In genomic region chr14:104285483-104285790, GRCh38 we compare ENCODE assay signal across 30 cellular contexts.
"Had no signal": no experiment of that assay in that cellular context is flagged by ENCODE, and none has a peak within 500 bp of the region (broad histone marks: within the 10 kb centered on the region; RNA-seq: fewer than 3 reads in every experiment).

No MANE protein-coding gene starts in this region.

- DNase-seq: activated B cell treated with CpG ODN at 0.5 μM for 24 hours; activated CD4-positive, alpha-beta T cell treated with anti-CD3 and anti-CD28 coated beads for 1 hour; activated CD4-positive, alpha-beta T cell treated with anti-CD3 and anti-CD28 coated beads, Interleukin-2, amount 10 ng/mL, durations not matched to agents 24 days and 14 days; activated CD4-positive, alpha-beta T cell treated with anti-CD3 and anti-CD28 coated beads, Interleukin-2, amount 50 U/mL, for 48 hours; activated gamma-delta T cell; activated naive CD4-positive, alpha-beta T cell treated with anti-CD3 and anti-CD28 coated beads for 36 hours; activated T-cell treated with anti-CD3 and anti-CD28 coated beads for 4 hours; activated T-cell treated with anti-CD3 and anti-CD28 coated beads, Interleukin-2, amount 50 U/mL, for 48 hours; amygdala; brain microvascular endothelial cell; cerebellar nuclear complex; MG63; MV-4-11; NCI-H1092 treated with DMSO at 0.1 percent for 48 hours; NCI-H1417 treated with DMSO at 0.1 percent for 48 hours; NCI-H1694; NCI-H2029 treated with DMSO at 0.1 percent for 48 hours; NCI-H510A treated with DMSO at 0.1 percent for 48 hours; NCI-H69; NK-92 treated with Interleukin-12 subunit alpha and Interleukin-12 subunit beta, amount 100 ng/mL, for 24 hours; OCI-M1; RPMI8226; SHP77; T-cell; T1000 had no signal

- H3K27ac ChIP-seq: brain microvascular endothelial cell, cardiac muscle cell, SJSA1 had no signal

- ATAC-seq: activated T-helper 17 cell treated with anti-CD3 and anti-CD28 coated beads, Interleukin-2, amount 50 U/mL, for 72 hours; Panc1; T-cell had no signal

- H3K4me1 ChIP-seq: SJSA1 had no signal

- H3K27me3 ChIP-seq: brain microvascular endothelial cell, cardiac muscle cell, MG63, SJSA1 had no signal

- H3K36me3 ChIP-seq: brain microvascular endothelial cell, cardiac muscle cell, MG63, SJSA1 had no signal

- H3K36me3 Mint-ChIP-seq: activated naive CD8-positive, alpha-beta T cell; T-cell had no signal

- H3K4me3 ChIP-seq: cardiac muscle cell, MG63, SJSA1 had no signal

- H3K4me1 Mint-ChIP-seq: activated B cell treated with CpG ODN at 0.5 μM for 24 hours; activated CD4-positive, alpha-beta T cell treated with anti-CD3 and anti-CD28 coated beads, Interleukin-2, amount 10 ng/mL, durations not matched to agents 24 days and 14 days; activated T-helper 17 cell treated with anti-CD3 and anti-CD28 coated beads, Interleukin-2, amount 50 U/mL, for 72 hours; T-cell had no signal

- H3K4me3 Mint-ChIP-seq: activated B cell treated with CpG ODN at 0.5 μM for 24 hours; activated CD4-positive, alpha-beta T cell treated with anti-CD3 and anti-CD28 coated beads, Interleukin-2, amount 10 ng/mL, durations not matched to agents 24 days and 14 days; activated naive CD4-positive, alpha-beta T cell treated with anti-CD3 and anti-CD28 coated beads for 36 hours; activated naive CD8-positive, alpha-beta T cell; activated T-helper 17 cell treated with anti-CD3 and anti-CD28 coated beads, Interleukin-2, amount 50 U/mL, for 72 hours; T-cell had no signal

- H3K9me3 ChIP-seq: MG63, SJSA1 had no signal

- H3K9me3 Mint-ChIP-seq: activated T-helper 17 cell treated with anti-CD3 and anti-CD28 coated beads, Interleukin-2, amount 50 U/mL, for 72 hours had no signal

- H3K27ac Mint-ChIP-seq: activated B cell treated with CpG ODN at 0.5 μM for 24 hours; activated CD4-positive, alpha-beta T cell treated with anti-CD3 and anti-CD28 coated beads, Interleukin-2, amount 10 ng/mL, durations not matched to agents 24 days and 14 days; activated naive CD4-positive, alpha-beta T cell treated with anti-CD3 and anti-CD28 coated beads for 36 hours; activated naive CD8-positive, alpha-beta T cell; activated T-helper 17 cell treated with anti-CD3 and anti-CD28 coated beads, Interleukin-2, amount 50 U/mL, for 72 hours; T-cell had no signal

- H3K27me3 Mint-ChIP-seq: activated B cell treated with CpG ODN at 0.5 μM for 24 hours; activated CD4-positive, alpha-beta T cell treated with anti-CD3 and anti-CD28 coated beads, Interleukin-2, amount 10 ng/mL, durations not matched to agents 24 days and 14 days; activated naive CD8-positive, alpha-beta T cell; activated T-helper 17 cell treated with anti-CD3 and anti-CD28 coated beads, Interleukin-2, amount 50 U/mL, for 72 hours; T-cell had no signal
